Comparison of ENCODE assay signal across 18 cellular contexts in the genomic region with DNA sequence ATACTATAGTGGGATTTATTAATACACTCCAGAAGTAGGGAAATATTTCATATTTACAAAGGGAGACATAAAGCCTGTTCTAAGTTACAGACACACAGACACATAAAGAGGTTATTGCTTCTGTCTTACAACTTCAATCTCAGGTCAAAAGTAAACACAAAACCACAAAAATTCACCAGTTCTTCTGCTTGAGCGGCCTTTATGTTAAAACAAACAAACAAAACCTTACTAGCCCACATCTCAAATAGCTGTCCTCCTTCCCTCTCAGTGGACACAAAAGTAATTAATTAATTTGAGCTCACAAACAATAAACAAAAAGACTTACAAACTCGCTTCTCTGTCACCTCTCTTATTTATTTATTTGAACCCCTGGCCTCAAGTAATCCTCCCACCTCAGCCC. TPM values are rescaled to one million over a fixed set of nuclear protein-coding genes. Genes with fewer than 3 reads are reported as not detected.
A peak's percentile ranks its signal among the peaks of the same experiment; 100 is the strongest.
DNase-seq lines count a peak whose midpoint lies in the region; ATAC-seq and TF ChIP-seq lines count a peak whose summit lies in the region.
"Had no signal": no experiment of that assay in that cellular context is flagged by ENCODE, and none has a peak within 500 bp of the region (broad histone marks: within the 10 kb centered on the region; RNA-seq: fewer than 3 reads in every experiment).

No MANE protein-coding gene starts in this region.

- ATAC-seq in CD4-positive, CD25-positive, alpha-beta regulatory T cell (ENCODE audit: low read depth in 2 of 2): no peak
- ATAC-seq in CD8-positive, alpha-beta T cell: no peak
- ATAC-seq in T-cell (replicated peaks in 1 of 4): no peak
- ATAC-seq: left lung, mucosa of descending colon, right cardiac atrium had no signal

- POLR2A ChIA-PET in CD8-positive, alpha-beta T cell (lab: Charles Lee): interaction anchor here (0.7 to 5.3 kb wide), 6 partner anchors 16 to 219 kb away, joined by 3 to 47 read pairs (median 11); partner anchors contain the start of genes ANKAR, OSGEPL1, SLC40A1 and WDR75
- POLR2A ChIA-PET in T-cell (lab: Charles Lee): interaction anchor here (1.0 to 1.1 kb wide), 3 partner anchors 36 to 219 kb away, joined by 3 to 4 read pairs (median 3); no protein-coding TSS in a partner anchor

- H3K27ac Mint-ChIP-seq in CD4-positive, CD25-positive, alpha-beta regulatory T cell: peak overlapping the region; percentile 86 to 98 (median 87)
- peak overlapping the region; percentile 93 for H3K27ac Mint-ChIP-seq in CD8-positive, alpha-beta T cell
- H3K27ac Mint-ChIP-seq in T-cell: peak overlapping the region; percentile 95 to 97

- no peaks in the 10 kb centered on the region for H3K27me3 ChIP-seq in CD4-positive, CD25-positive, alpha-beta regulatory T cell (ENCODE audit: control insufficient read depth, insufficient read depth, low read length)
- H3K27me3 ChIP-seq in CD8-positive, alpha-beta T cell (ENCODE audit: insufficient read depth, low read length): no peaks in the 10 kb centered on the region
- H3K27me3 ChIP-seq in BE2C: no peaks in the 10 kb centered on the region
- H3K27me3 ChIP-seq: left lung had no signal

- H3K4me3 Mint-ChIP-seq in CD4-positive, CD25-positive, alpha-beta regulatory T cell: peak overlapping the region in 2 of 4 donors; percentile 27 to 47
- no peak overlapping the region for H3K4me3 Mint-ChIP-seq in CD8-positive, alpha-beta T cell
- H3K4me3 Mint-ChIP-seq in T-cell: peak overlapping the region in 1 of 3 donors; percentile 20

- peaks cover 4% of the 10 kb centered on the region for H3K36me3 Mint-ChIP-seq in CD4-positive, CD25-positive, alpha-beta regulatory T cell
- peaks cover 8% of the 10 kb centered on the region for H3K36me3 Mint-ChIP-seq in CD8-positive, alpha-beta T cell
- peaks cover 3% of the 10 kb centered on the region for H3K36me3 Mint-ChIP-seq in T-cell

- peaks cover 61% of the 10 kb centered on the region for H3K4me1 ChIP-seq in CD4-positive, CD25-positive, alpha-beta regulatory T cell (ENCODE audit: control insufficient read depth, insufficient read depth, low read length, poor library complexity, severe bottlenecking)
- H3K4me1 ChIP-seq in CD8-positive, alpha-beta T cell (ENCODE audit: insufficient read depth, low read length): peaks cover 47% of the 10 kb centered on the region
- H3K4me1 ChIP-seq in BE2C: no peaks in the 10 kb centered on the region

- no peaks in the 10 kb centered on the region for H3K9me3 Mint-ChIP-seq in CD4-positive, CD25-positive, alpha-beta regulatory T cell
- H3K9me3 Mint-ChIP-seq in CD8-positive, alpha-beta T cell: no peaks in the 10 kb centered on the region
- H3K9me3 Mint-ChIP-seq in T-cell: no peaks in the 10 kb centered on the region
- H3K9me3 Mint-ChIP-seq: T-helper 1 cell treated with Interleukin-12 subunit alpha and Interleukin-12 subunit beta and Interleukin-4 antibody, amounts not matched to agents 30 μg/mL and 1 μg/mL, for 36 hours had no signal

- peak overlapping the region; percentile 78 for H3K27ac ChIP-seq in CD4-positive, CD25-positive, alpha-beta regulatory T cell (ENCODE audit: insufficient read depth, low read length, poor library complexity, severe bottlenecking)
- no peak overlapping the region for H3K27ac ChIP-seq in CD8-positive, alpha-beta T cell (ENCODE audit: low read depth, low read length)

- H3K4me3 ChIP-seq in CD4-positive, CD25-positive, alpha-beta regulatory T cell (ENCODE audit: low read depth, low read length): no peak overlapping the region
- no peak overlapping the region for H3K4me3 ChIP-seq in CD8-positive, alpha-beta T cell (ENCODE audit: low read depth, low read length)
- H3K4me3 ChIP-seq in BE2C (ENCODE audit: low read depth, low read length): no peak overlapping the region
- H3K4me3 ChIP-seq: left lung, mucosa of descending colon had no signal

- H3K36me3 ChIP-seq in CD4-positive, CD25-positive, alpha-beta regulatory T cell (ENCODE audit: control insufficient read depth, insufficient read depth, low read length): peaks cover 3% of the 10 kb centered on the region
- no peaks in the 10 kb centered on the region for H3K36me3 ChIP-seq in CD8-positive, alpha-beta T cell (ENCODE audit: insufficient read depth, low read length)
- no peaks in the 10 kb centered on the region for H3K36me3 ChIP-seq in BE2C
- H3K36me3 ChIP-seq: left lung had no signal

- intact Hi-C loops in CD8-positive, alpha-beta T cell (cut with DNase I, micrococcal nuclease): loop anchor here (1.0 to 10.0 kb wide), 10 partner anchors 98 to 1225 kb away; partner anchors contain the start of genes GLS (in 2 of the 2), WDR75 (in 2 of the 2), HIBCH (in 1 of the 2) and NAB1 (in 1 of the 2)

- no peaks in the 10 kb centered on the region for H3K9me3 ChIP-seq in CD4-positive, CD25-positive, alpha-beta regulatory T cell (ENCODE audit: control insufficient read depth in 2 of 2, low read length in 2 of 2)
- H3K9me3 ChIP-seq in CD8-positive, alpha-beta T cell (ENCODE audit: low read length): no peaks in the 10 kb centered on the region
- no peaks in the 10 kb centered on the region for H3K9me3 ChIP-seq in BE2C
- H3K9me3 ChIP-seq: left lung, mucosa of descending colon had no signal

- no peak for DNase-seq in CD4-positive, CD25-positive, alpha-beta regulatory T cell
- no peak for DNase-seq in CD8-positive, alpha-beta T cell
- DNase-seq in T-cell (no peak), left kidney (ENCODE audit: low read depth, low spot score) (peak; percentile 28), ecto neural progenitor cell (ENCODE audit: low spot score) (no peak), DMS53 treated with DMSO at 0.1 percent for 48 hours (lab: John Stamatoyannopoulos, UW; ENCODE audit: unreplicated experiment) (no peak), BE2C (no peak)
- DNase-seq: activated CD4-positive, alpha-beta T cell treated with anti-CD3 and anti-CD28 coated beads, Interleukin-2, amount 50 U/mL, for 48 hours; glutamatergic neuron; mucosa of descending colon; NCI-H146; NCI-H2171 treated with DMSO at 0.1 percent for 48 hours; NCI-H526 treated with DMSO at 0.1 percent for 48 hours; right cardiac atrium; SHP77; stimulated activated CD4-positive, alpha-beta T cell treated with anti-CD3 and anti-CD28 coated beads, Interleukin-15, amount 100 ng/mL, for 24 hours had no signal

- no peaks in the 10 kb centered on the region for H3K27me3 Mint-ChIP-seq in CD4-positive, CD25-positive, alpha-beta regulatory T cell
- H3K27me3 Mint-ChIP-seq in CD8-positive, alpha-beta T cell (ENCODE audit: low read depth): no peaks in the 10 kb centered on the region
- H3K27me3 Mint-ChIP-seq in T-cell: no peaks in the 10 kb centered on the region

- CTCF ChIA-PET in CD8-positive, alpha-beta T cell (lab: Charles Lee): interaction anchor here (1.0 to 8.5 kb wide), 6 partner anchors 10 to 103 kb away, joined by 3 to 94 read pairs (median 44); partner anchors contain the start of genes ANKAR and OSGEPL1
- CTCF ChIA-PET in T-cell (lab: Charles Lee): interaction anchor here (0.6 to 9.1 kb wide), 16 partner anchors 9 to 103 kb away, joined by 3 to 74 read pairs (median 4); partner anchors contain the start of genes ANKAR (in 2 of the 2), OSGEPL1 (in 1 of the 2) and SLC40A1 (in 1 of the 2)

- no peak for TF ChIP-seq CTCF in CD8-positive, alpha-beta T cell (IDR thresholded peaks at IDR 0.05)
- TF ChIP-seq CTCF in BE2C (IDR thresholded peaks at IDR 0.05; ENCODE audit: low read depth, low read length): no peak

- H3K4me1 Mint-ChIP-seq in CD4-positive, CD25-positive, alpha-beta regulatory T cell: peaks cover 13 to 42% (median 38%) of the 10 kb centered on the region in 4 donors
- H3K4me1 Mint-ChIP-seq in CD8-positive, alpha-beta T cell (ENCODE audit: low read depth): peaks cover 54% of the 10 kb centered on the region
- peaks cover 49 to 66% (median 58%) of the 10 kb centered on the region in 3 donors for H3K4me1 Mint-ChIP-seq in T-cell

RNA-seq across cellular contexts. Expression of gene ASNSD1, which starts 1.5 kb away (rescaled TPM):
- 46.3 TPM for total RNA-seq in CD4-positive, CD25-positive, alpha-beta regulatory T cell
- polyA plus RNA-seq in CD4-positive, CD25-positive, alpha-beta regulatory T cell: 10 to 100 TPM; 50.1 to 84.5 (median 61.6) TPM
- 10 to 100 TPM; 62.7 to 69.4 TPM for total RNA-seq in CD8-positive, alpha-beta T cell
- total RNA-seq in T-cell: 10 to 100 TPM; 31.7 to 43.8 (median 35.9) TPM
- 82.4 TPM for polyA plus RNA-seq in BE2C (2012; ENCODE audit: insufficient read depth, insufficient read length, low read depth)

RNA-seq across cellular contexts. Expression of gene ANKAR, which starts 14.7 kb away (rescaled TPM):
- total RNA-seq in CD4-positive, CD25-positive, alpha-beta regulatory T cell: 10.4 TPM
- polyA plus RNA-seq in CD4-positive, CD25-positive, alpha-beta regulatory T cell: 1 to 10 TPM; 4.6 to 7.8 (median 5.8) TPM
- 1 to 10 TPM; 7.3 to 9.2 TPM for total RNA-seq in CD8-positive, alpha-beta T cell
- total RNA-seq in T-cell: 10 to 100 TPM; 12.5 to 14.9 (median 12.9) TPM
- 1.1 TPM for polyA plus RNA-seq in BE2C (2012; ENCODE audit: insufficient read depth, insufficient read length, low read depth)
